8 cellular contexts compared by ENCODE assay signal in genomic region chr1:154608522-154609294, GRCh38. TPM values are rescaled to one million over a fixed set of nuclear protein-coding genes. Genes with fewer than 3 reads are reported as not detected.
DNase-seq lines count a peak whose midpoint lies in the region; ATAC-seq, FAIRE-seq and TF ChIP-seq lines count a peak whose summit lies in the region.

No MANE protein-coding gene starts in this region.

- H3K4me1 ChIP-seq in Peyer's patch (peaks cover 0 to 43% (median 9%) of the 10 kb centered on the region in 4 donors), urinary bladder (ENCODE audit: insufficient read depth) (peaks cover 1% of the 10 kb centered on the region)

- H3K9me3 Mint-ChIP-seq in neural crest cell, result no peaks in the 10 kb centered on the region

- H3K27ac Mint-ChIP-seq in neural crest cell (ENCODE audit: unreplicated experiment), result peak overlapping the region; percentile 94

- no peak for ATAC-seq in HG03039 (IDR thresholded peaks at IDR 0.05; ENCODE audit: unreplicated experiment)

- peaks cover 4% of the 10 kb centered on the region for H3K36me3 Mint-ChIP-seq in neural crest cell (ENCODE audit: low read depth)

- H3K9me3 ChIP-seq in Peyer's patch, result no peaks in the 10 kb centered on the region

- H3K27me3 Mint-ChIP-seq in neural crest cell (ENCODE audit: low read depth), result no peaks in the 10 kb centered on the region

- H3K4me3 Mint-ChIP-seq in neural crest cell, result peak overlapping the region; percentile 93

- DNase-seq in COLO668 (lab: John Stamatoyannopoulos, UW; ENCODE audit: unreplicated experiment), result peak; percentile 76
- peak; percentile 45 for DNase-seq in HT1080 (ENCODE audit: low read depth)
- DNase-seq in Peyer's patch, result peak; percentile 35 to 64 (median 63)
- peak; percentile 28 for DNase-seq in activated naive CD4-positive, alpha-beta T cell treated with anti-CD3 and anti-CD28 coated beads, Interleukin-2, amount 50 U/mL, for 16 hours
- peak; percentile 34 to 40 for DNase-seq in frontal cortex (ENCODE audit: low spot score in 2 of 2)
- peak; percentile 36 for DNase-seq in neural crest cell (ENCODE audit: low read depth, low spot score)

- H3K36me3 ChIP-seq in Peyer's patch (no peaks in the 10 kb centered on the region), urinary bladder (ENCODE audit: insufficient read depth) (no peaks in the 10 kb centered on the region)

- TF ChIP-seq POLR2A in Peyer's patch (IDR thresholded peaks at IDR 0.05), result no peak

- no peak for FAIRE-seq in frontal cortex (lab: Jason Lieb, UNC)

- peak overlapping the region; percentile 70 to 98 (median 88) for H3K4me3 ChIP-seq in Peyer's patch
- H3K4me3 ChIP-seq in urinary bladder (ENCODE audit: low read depth, low read length), result peak overlapping the region; percentile 82

- no peaks in the 10 kb centered on the region for H3K27me3 ChIP-seq in Peyer's patch

- TF ChIP-seq CTCF in Peyer's patch (IDR thresholded peaks at IDR 0.05) (no peak), neural crest cell (conservative IDR thresholded peaks at IDR 0.05) (no peak)

- WGBS in urinary bladder, result 5% methylated on average over 31 of the region's 31 CpGs

- peaks cover 66% of the 10 kb centered on the region for H3K4me1 Mint-ChIP-seq in neural crest cell

- peak overlapping the region; percentile 92 to 98 (median 96) for H3K27ac ChIP-seq in Peyer's patch
- H3K27ac ChIP-seq in urinary bladder (ENCODE audit: low read depth), result peak overlapping the region; percentile 97

RNA-seq across cellular contexts. Expression of gene ADAR, which starts 0.7 kb away (rescaled TPM):
- 98.3 and 107 TPM in 2 replicates for total RNA-seq in HT1080 (2014; rRNA removed; shearing (Covaris generic))
- polyA plus RNA-seq in HT1080 (2015; cell fraction: cytosol; rRNA removed), result 52.1 and 64.3 TPM in 2 replicates
- polyA plus RNA-seq in HT1080 (2015; cell fraction: nucleus; rRNA removed), result 113 and 114 TPM in 2 replicates
- total RNA-seq in Peyer's patch (100 to 1,000 TPM; 134 to 205 (median 170) TPM), frontal cortex (63.2 TPM), neural crest cell (148 and 165 TPM in 2 replicates), urinary bladder (72.1 TPM)
- polyA plus RNA-seq in urinary bladder, result 59.1 TPM

RNA-seq across cellular contexts. Expression of gene CHRNB2, which starts 41.1 kb away (rescaled TPM):
- 0.17 and 0.88 TPM in 2 replicates for total RNA-seq in HT1080 (2014; rRNA removed; shearing (Covaris generic))
- 0.06 and 0.14 TPM in 2 replicates for polyA plus RNA-seq in HT1080 (2015; cell fraction: cytosol; rRNA removed)
- polyA plus RNA-seq in HT1080 (2015; cell fraction: nucleus; rRNA removed), result 0.16 and 0.18 TPM in 2 replicates
- total RNA-seq in Peyer's patch, result under 1 TPM in 3 of 4 donors, not detected in 1; 0.27 to 0.53 (median 0.47) TPM
- total RNA-seq in frontal cortex, result 17.9 TPM
- 8.7 and 10.6 TPM in 2 replicates for total RNA-seq in neural crest cell
- total RNA-seq in urinary bladder, result 0.21 TPM
- polyA plus RNA-seq in urinary bladder, result 0.33 TPM

RNA-seq across cellular contexts. Expression of gene UBE2Q1, which starts 50.2 kb away (rescaled TPM):
- 32.8 and 38.4 TPM in 2 replicates for total RNA-seq in HT1080 (2014; rRNA removed; shearing (Covaris generic))
- polyA plus RNA-seq in HT1080 (2015; cell fraction: cytosol; rRNA removed), result 41.7 and 45.3 TPM in 2 replicates
- 32.8 and 51.8 TPM in 2 replicates for polyA plus RNA-seq in HT1080 (2015; cell fraction: nucleus; rRNA removed)
- 100 to 1,000 TPM in 1 of 4 donors, 10 to 100 TPM in 3; 21.8 to 159 (median 30.6) TPM for total RNA-seq in Peyer's patch
- 25.3 TPM for total RNA-seq in frontal cortex
- total RNA-seq in neural crest cell, result 89.9 and 94.3 TPM in 2 replicates
- total RNA-seq in urinary bladder, result 12.7 TPM
- 39.1 TPM for polyA plus RNA-seq in urinary bladder
